In the genomic region with DNA sequence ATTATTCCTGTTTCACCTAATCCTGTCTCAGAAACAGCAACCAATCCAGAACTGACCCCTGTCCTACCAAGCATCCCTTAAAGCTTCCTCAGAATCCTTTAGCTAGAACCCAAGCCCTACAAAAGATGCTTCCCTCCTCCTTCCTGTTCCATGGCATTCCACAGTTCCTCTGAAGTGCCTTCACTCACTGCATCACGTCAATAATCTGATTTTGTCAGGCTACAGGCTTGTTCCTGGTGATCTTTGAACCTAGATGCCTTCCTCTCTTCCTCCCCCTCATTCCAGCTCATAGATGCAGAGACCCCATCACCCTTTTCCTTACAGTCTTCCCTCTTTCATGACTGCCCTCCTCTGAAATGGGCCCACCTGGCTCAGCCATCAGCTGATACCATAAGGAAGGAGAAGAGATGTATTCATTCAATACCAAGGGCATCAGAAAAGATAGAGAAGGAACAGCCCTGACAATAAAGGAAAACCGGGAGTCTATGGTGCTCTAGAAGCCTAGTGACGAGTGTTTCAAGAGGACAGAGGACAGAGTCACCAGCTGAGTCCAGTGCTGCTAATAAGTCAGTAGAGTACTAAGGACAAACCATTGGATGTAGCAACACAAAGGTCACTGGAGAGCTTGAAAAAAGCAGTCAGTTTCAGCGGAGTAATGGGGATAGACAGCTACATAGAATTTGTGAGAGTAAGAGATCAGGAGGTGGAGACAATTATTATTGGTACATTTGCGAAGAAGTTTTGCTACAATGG, we compare ENCODE assay signal across 18 cellular contexts.
"Had no signal": no experiment of that assay in that cellular context is flagged by ENCODE, and none has a peak within 500 bp of the region (broad histone marks: within the 10 kb centered on the region; RNA-seq: fewer than 3 reads in every experiment).

No MANE protein-coding gene starts in this region.

- H3K36me3 ChIP-seq: ovary, thoracic aorta, upper lobe of right lung had no signal

- H3K27me3 ChIP-seq: esophagus squamous epithelium, ovary, upper lobe of right lung had no signal

- ATAC-seq: activated CD4-positive, alpha-beta T cell treated with anti-CD3 and anti-CD28 coated beads for 36 hours; activated CD8-positive, alpha-beta memory T cell treated with anti-CD3 and anti-CD28 coated beads, Interleukin-2, amount 10 ng/mL, durations not matched to agents 7 days and 5 days; left ventricle myocardium superior; sciatic nerve; upper lobe of right lung had no signal

- H3K9me3 ChIP-seq: esophagus squamous epithelium, ovary, psoas muscle, thoracic aorta, upper lobe of right lung had no signal

- H3K4me1 Mint-ChIP-seq: activated CD8-positive, alpha-beta memory T cell treated with anti-CD3 and anti-CD28 coated beads, Interleukin-2, amount 10 ng/mL, durations not matched to agents 7 days and 5 days had no signal

- H3K4me1 ChIP-seq: psoas muscle, upper lobe of right lung had no signal

- H3K9me3 Mint-ChIP-seq: activated CD4-positive, alpha-beta memory T cell treated with anti-CD3 and anti-CD28 coated beads for 36 hours; immature natural killer cell had no signal

- H3K27ac ChIP-seq: esophagus squamous epithelium, ovary, psoas muscle, thoracic aorta, upper lobe of right lung had no signal

- H3K27ac Mint-ChIP-seq: activated CD4-positive, alpha-beta memory T cell treated with anti-CD3 and anti-CD28 coated beads for 36 hours; activated CD4-positive, alpha-beta T cell treated with anti-CD3 and anti-CD28 coated beads for 36 hours; activated CD8-positive, alpha-beta memory T cell treated with anti-CD3 and anti-CD28 coated beads, Interleukin-2, amount 10 ng/mL, durations not matched to agents 7 days and 5 days had no signal

- H3K27me3 Mint-ChIP-seq: activated CD4-positive, alpha-beta memory T cell treated with anti-CD3 and anti-CD28 coated beads for 36 hours; activated CD4-positive, alpha-beta T cell treated with anti-CD3 and anti-CD28 coated beads for 36 hours; activated CD8-positive, alpha-beta memory T cell treated with anti-CD3 and anti-CD28 coated beads, Interleukin-2, amount 10 ng/mL, durations not matched to agents 7 days and 5 days had no signal

- H3K4me3 ChIP-seq: esophagus squamous epithelium, ovary, psoas muscle, smooth muscle cell, thoracic aorta, upper lobe of right lung had no signal

- H3K4me2 ChIP-seq: smooth muscle cell had no signal

- DNase-seq: activated CD4-positive, alpha-beta memory T cell treated with anti-CD3 and anti-CD28 coated beads for 36 hours; activated CD4-positive, alpha-beta T cell treated with anti-CD3 and anti-CD28 coated beads for 36 hours; activated CD8-positive, alpha-beta memory T cell treated with anti-CD3 and anti-CD28 coated beads, Interleukin-2, amount 10 ng/mL, durations not matched to agents 7 days and 5 days; activated effector memory CD4-positive, alpha-beta T cell treated with Interleukin-2 at 50 U/mL for 16 hours; activated naive CD4-positive, alpha-beta T cell treated with anti-CD3 and anti-CD28 coated beads, Interleukin-2, amount 50 U/mL, for 16 hours; dermis blood vessel endothelial cell; effector memory CD4-positive, alpha-beta T cell; esophagus squamous epithelium; immature natural killer cell; kidney glomerular epithelial cell; left ventricle myocardium superior; ovary; psoas muscle; stimulated activated CD4-positive, alpha-beta T cell treated with anti-CD3 and anti-CD28 coated beads, Interleukin-4, amount 100 ng/mL, for 1 hour; upper lobe of right lung had no signal

- H3K4me3 Mint-ChIP-seq: activated CD4-positive, alpha-beta memory T cell treated with anti-CD3 and anti-CD28 coated beads for 36 hours; activated CD4-positive, alpha-beta T cell treated with anti-CD3 and anti-CD28 coated beads for 36 hours; activated CD8-positive, alpha-beta memory T cell treated with anti-CD3 and anti-CD28 coated beads, Interleukin-2, amount 10 ng/mL, durations not matched to agents 7 days and 5 days; immature natural killer cell had no signal
